ENCODE assay signal across 8 cellular contexts in the genomic region with DNA sequence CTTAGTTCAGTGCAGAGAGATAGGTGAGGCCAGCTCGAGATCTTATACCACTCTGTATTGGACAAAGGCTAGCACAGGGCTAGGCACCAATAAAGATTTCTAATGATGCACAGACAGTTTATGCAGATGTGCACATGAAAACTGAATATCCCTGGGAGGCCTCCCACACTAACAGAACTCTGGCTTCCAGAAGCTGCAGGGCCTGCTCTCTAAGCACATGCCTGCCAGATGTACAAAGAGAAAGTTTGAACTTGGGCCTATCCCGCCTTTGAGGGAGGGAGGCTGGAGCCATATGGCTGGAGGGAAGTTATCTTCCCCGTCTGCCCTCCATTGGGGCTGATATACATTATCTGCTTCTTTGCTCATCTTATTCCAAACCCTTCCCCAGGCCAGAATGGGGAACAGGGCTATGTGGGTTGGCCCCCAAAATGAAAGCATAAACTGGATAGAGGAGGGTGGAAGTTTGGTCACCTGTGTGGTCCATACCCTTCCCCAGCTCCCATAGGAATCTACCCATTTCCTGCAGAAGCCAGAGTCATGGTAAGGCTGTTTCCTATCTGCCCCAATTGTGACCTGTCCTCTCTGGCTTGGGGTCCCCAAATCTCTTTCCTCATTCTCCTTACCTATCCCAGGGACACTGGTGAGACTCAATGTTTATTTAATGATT. TPM values are rescaled to one million over a fixed set of nuclear protein-coding genes. Genes with fewer than 3 reads are reported as not detected.
DNase-seq lines count a peak whose midpoint lies in the region; ATAC-seq and TF ChIP-seq lines count a peak whose summit lies in the region.
"Had no signal": no experiment of that assay in that cellular context is flagged by ENCODE, and none has a peak within 500 bp of the region (broad histone marks: within the 10 kb centered on the region; RNA-seq: fewer than 3 reads in every experiment).

No MANE protein-coding gene starts in this region.

- peak; percentile 76 for DNase-seq in GM03348 (ENCODE audit: low spot score)
- DNase-seq in RWPE1 (ENCODE audit: low spot score): no peak
- no peak for DNase-seq in glutamatergic neuron
- no peak for DNase-seq in spleen
- DNase-seq in SW 1271 (lab: John Stamatoyannopoulos, UW): no peak
- DNase-seq in stimulated activated naive CD4-positive, alpha-beta T cell treated with Interleukin-2 at 50 U/mL for 16 hours (lab: John Stamatoyannopoulos, UW): no peak
- DNase-seq: Kasumi-1 had no signal

- H3K4me3 Mint-ChIP-seq in glutamatergic neuron (ENCODE audit: unreplicated experiment): peak overlapping the region; percentile 16

- H3K9me3 ChIP-seq in spleen: no peaks in the 10 kb centered on the region

- peaks cover 0 to 68% (median 33%) of the 10 kb centered on the region in 7 donors for H3K27me3 ChIP-seq in spleen (replicated peaks in 1 of 7)

- H3K27ac Mint-ChIP-seq in glutamatergic neuron (ENCODE audit: unreplicated experiment): no peak overlapping the region

- CTCF ChIA-PET in RWPE1 (lab: Yijun Ruan, JAX): interaction anchor here (0.9 to 2.5 kb wide), 3 partner anchors 47 to 77 kb away, joined by 3 to 7 read pairs (median 4); no protein-coding TSS in a partner anchor

- 66 to 78% (median 69%) methylated on average over 3 of the region's 3 CpGs for WGBS in spleen, 5 donors

- H3K27me3 Mint-ChIP-seq in glutamatergic neuron (ENCODE audit: unreplicated experiment): peaks cover 14% of the 10 kb centered on the region

- H3K4me1 ChIP-seq in spleen: peaks cover 32 to 83% (median 66%) of the 10 kb centered on the region in 6 donors

- no peak for ATAC-seq in GM18519 (IDR thresholded peaks at IDR 0.05; ENCODE audit: low FRiP score, unreplicated experiment)

- intact Hi-C loops in spleen (cut with DNase I; ENCODE audit: low total_unique reads): no loop called here

- peaks cover 2% of the 10 kb centered on the region for H3K9me3 Mint-ChIP-seq in glutamatergic neuron (ENCODE audit: unreplicated experiment)

- H3K4me1 Mint-ChIP-seq in glutamatergic neuron (ENCODE audit: low read depth, unreplicated experiment): peaks cover 3% of the 10 kb centered on the region

- no peak for TF ChIP-seq POLR2A in spleen (IDR thresholded peaks at IDR 0.05)

- H3K36me3 ChIP-seq in spleen: no peaks in the 10 kb centered on the region

- no peaks in the 10 kb centered on the region for H3K36me3 Mint-ChIP-seq in glutamatergic neuron (ENCODE audit: unreplicated experiment)

- H3K27ac ChIP-seq in RWPE1 (peak overlapping the region; percentile 94), spleen (peak overlapping the region in 6 of 8 donors; percentile 69 to 96 (median 76))

- TF ChIP-seq CTCF in RWPE1 (conservative IDR thresholded peaks at IDR 0.05; ENCODE audit: low read depth) (no peak), glutamatergic neuron (IDR thresholded peaks at IDR 0.05; ENCODE audit: partially characterized antibody, unreplicated experiment) (no peak), spleen (IDR thresholded peaks at IDR 0.05 in 8 of 11, conservative IDR thresholded peaks at IDR 0.05 in 3 of 11) (no peak)

- POLR2A ChIA-PET in RWPE1 (lab: Yijun Ruan, JAX; ENCODE audit: low non-redundant PET): no interaction called here

- peak overlapping the region in 4 of 8 donors; percentile 58 to 78 (median 68) for H3K4me3 ChIP-seq in spleen

RNA-seq across cellular contexts. Expression of a gene that starts 3.8 kb away (rescaled TPM):
- total RNA-seq in glutamatergic neuron (ENCODE audit: unreplicated experiment) (0.59 TPM), spleen (10 to 100 TPM; 15.1 to 67.3 (median 57.3) TPM)
- polyA plus RNA-seq in spleen: 10 to 100 TPM; 11.6 to 32.5 (median 15.5) TPM

RNA-seq across cellular contexts. Expression of a gene that starts 34.6 kb away (rescaled TPM):
- total RNA-seq in glutamatergic neuron (ENCODE audit: unreplicated experiment) (5.2 TPM), spleen (10 to 100 TPM; 35.6 to 70.0 (median 44.3) TPM)
- 10 to 100 TPM in 2 of 3 donors, 1 to 10 TPM in 1; 7.9 to 16.6 (median 10.8) TPM for polyA plus RNA-seq in spleen

RNA-seq across cellular contexts. Expression of a gene that starts 34.7 kb away (rescaled TPM):
- 1.5 TPM for total RNA-seq in glutamatergic neuron (ENCODE audit: unreplicated experiment)
- total RNA-seq in spleen: 1 to 10 TPM in 5 of 7 donors, under 1 TPM in 2; 0.42 to 2.3 (median 1.6) TPM
- under 1 TPM; 0.17 to 0.77 (median 0.30) TPM for polyA plus RNA-seq in spleen

Comparison
In these comparisons a context has a peak if more than half of its experiments do, and no peak if none do; other contexts are left out.
1. RNA of a gene that starts 3.8 kb away (total RNA-seq): 15.1 to 67.3 TPM in spleen; 0.59 TPM in glutamatergic neuron (single experiment); every median in the first group is over 10 times any median in the second.